11 cellular contexts compared by ENCODE assay signal in genomic region chr13:40059540-40060232, GRCh38.
A peak's percentile ranks its signal among the peaks of the same experiment; 100 is the strongest.
DNase-seq lines count a peak whose midpoint lies in the region; ATAC-seq, FAIRE-seq and TF ChIP-seq lines count a peak whose summit lies in the region.
"Had no signal": no experiment of that assay in that cellular context is flagged by ENCODE, and none has a peak within 500 bp of the region (broad histone marks: within the 10 kb centered on the region; RNA-seq: fewer than 3 reads in every experiment).

No MANE protein-coding gene starts in this region.

- no peaks in the 10 kb centered on the region for H3K9me3 ChIP-seq in left lung

- peak; percentile 39 for FAIRE-seq in GM18507 (lab: Jason Lieb, UNC)

- no peaks in the 10 kb centered on the region for H3K27me3 ChIP-seq in left lung

- intact Hi-C loops in left lung (cut with DNase I): loop anchor here in 1 of 2 donors (10.0 kb wide), 1 partner anchor 625 kb away; no protein-coding TSS in a partner anchor

- H3K4me1 ChIP-seq in left lung: peaks cover 0 to 14% of the 10 kb centered on the region in 2 donors

- no peak overlapping the region for H3K4me3 ChIP-seq in left lung

- peak; percentile 32 for ATAC-seq in GM21360 (IDR thresholded peaks at IDR 0.05; ENCODE audit: unreplicated experiment)
- peak; percentile 26 for ATAC-seq in left lung
- ATAC-seq in GM21515 (IDR thresholded peaks at IDR 0.05; ENCODE audit: unreplicated experiment): no peak

- no peak for DNase-seq in GM18507 (ENCODE audit: extremely low spot score, insufficient read length, low read depth)
- DNase-seq in amniotic epithelial cell (ENCODE audit: low read depth): peak; percentile 80
- DNase-seq in left lung: no peak
- DNase-seq in hippocampal formation (lab: John Stamatoyannopoulos, UW): no peak
- DNase-seq in NCI-H1417 treated with DMSO at 0.1 percent for 48 hours (lab: John Stamatoyannopoulos, UW): no peak
- DNase-seq in activated naive CD4-positive, alpha-beta T cell treated with anti-CD3 and anti-CD28 coated beads, Interleukin-2, amount 50 U/mL, for 16 hours: no peak
- DNase-seq: COR-L47; SHP77 treated with DMSO at 0.1 percent for 48 hours; stimulated activated naive CD4-positive, alpha-beta T cell had no signal

- H3K36me3 ChIP-seq in left lung: no peaks in the 10 kb centered on the region

- TF ChIP-seq CTCF in left lung (IDR thresholded peaks at IDR 0.05): no peak

- peak overlapping the region in 1 of 2 donors; percentile 51 for H3K27ac ChIP-seq in left lung
